Comparison of ENCODE assay signal across 17 cellular contexts in the genomic region with DNA sequence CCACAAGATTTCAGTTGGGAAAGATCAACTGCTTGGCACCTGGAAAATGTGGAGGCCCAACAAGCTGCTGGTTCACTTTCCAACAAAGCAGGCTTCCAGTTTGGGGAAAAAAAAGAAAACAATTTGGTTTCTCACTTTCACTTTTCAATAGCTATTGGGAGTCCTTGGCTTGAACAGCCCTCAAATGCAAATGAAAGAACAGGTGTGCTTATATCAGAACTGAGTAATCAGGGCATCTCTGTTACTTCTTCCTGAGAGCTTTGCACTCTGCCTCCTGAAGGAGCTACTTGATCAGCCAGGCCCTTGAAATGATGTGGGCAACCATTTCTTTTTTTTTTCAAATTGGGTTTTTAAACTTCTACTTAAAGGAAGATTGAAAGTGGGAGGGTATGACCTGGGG.
DNase-seq lines count a peak whose midpoint lies in the region; ATAC-seq, FAIRE-seq and TF ChIP-seq lines count a peak whose summit lies in the region.
"Had no signal": no experiment of that assay in that cellular context is flagged by ENCODE, and none has a peak within 500 bp of the region (broad histone marks: within the 10 kb centered on the region; RNA-seq: fewer than 3 reads in every experiment).

No MANE protein-coding gene starts in this region.

- peak; percentile 56 for FAIRE-seq in GM19239 (lab: Jason Lieb, UNC)
- FAIRE-seq: bronchial epithelial cell had no signal

- no peak overlapping the region for H3K4me3 ChIP-seq in GM12864 (ENCODE audit: low read depth, low read length)
- H3K4me3 ChIP-seq: heart right ventricle, vagina had no signal

- no peak for TF ChIP-seq CTCF in GM12864 (IDR thresholded peaks at IDR 0.05; ENCODE audit: low read depth, low read length, missing control alignments)

- peak; percentile 3 for DNase-seq in GM12864 (ENCODE audit: low read depth)
- DNase-seq in GM19239 (ENCODE audit: insufficient read length, low spot score): no peak
- no peak for DNase-seq in LoVo (ENCODE audit: low spot score)
- DNase-seq in 8988T: no peak
- no peak for DNase-seq in DMS153 (lab: John Stamatoyannopoulos, UW)
- no peak for DNase-seq in putamen (ENCODE audit: low spot score)
- DNase-seq: ACHN; HCEC 1CT; heart right ventricle; KG1; NCI-H1694; RPMI8226; stimulated activated naive CD4-positive, alpha-beta T cell had no signal

- ATAC-seq in GM21786 (IDR thresholded peaks at IDR 0.05; ENCODE audit: unreplicated experiment) (peak; percentile 78), HG03280 (IDR thresholded peaks at IDR 0.05; ENCODE audit: unreplicated experiment) (peak; percentile 53)
- ATAC-seq: heart right ventricle had no signal
